Comparison of ENCODE assay signal across 9 cellular contexts in the genomic region with DNA sequence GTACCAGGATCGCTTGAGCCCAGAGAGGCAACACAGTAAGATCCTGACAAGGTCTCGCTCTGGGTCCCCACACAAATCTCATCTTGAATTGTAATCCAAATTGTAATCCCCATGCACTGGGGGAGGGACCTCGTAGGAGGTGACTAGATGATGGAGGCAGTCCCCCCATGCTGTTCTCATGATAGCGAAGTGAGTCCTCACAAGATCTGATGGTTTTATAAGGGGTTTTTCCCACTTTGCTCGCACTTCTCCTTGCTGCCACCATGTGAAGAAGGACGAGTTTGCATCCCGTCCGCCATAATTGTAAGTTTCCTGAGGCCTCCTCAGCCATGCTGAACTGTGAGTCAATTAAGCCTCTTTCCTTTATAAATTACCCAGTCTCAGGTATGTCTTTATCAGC. TPM values are rescaled to one million over a fixed set of nuclear protein-coding genes. Genes with fewer than 3 reads are reported as not detected.
DNase-seq lines count a peak whose midpoint lies in the region; ATAC-seq and TF ChIP-seq lines count a peak whose summit lies in the region.
"Had no signal": no experiment of that assay in that cellular context is flagged by ENCODE, and none has a peak within 500 bp of the region (broad histone marks: within the 10 kb centered on the region; RNA-seq: fewer than 3 reads in every experiment).

No MANE protein-coding gene starts in this region.

- no peaks in the 10 kb centered on the region for H3F3A ChIP-seq in GM23338 (replicated peaks; ENCODE audit: low read depth)

- no peaks in the 10 kb centered on the region for H3K36me3 Mint-ChIP-seq in GM23338 (ENCODE audit: low read depth)
- peaks cover 9% of the 10 kb centered on the region for H3K36me3 Mint-ChIP-seq in T-helper 2 cell treated with Interferon-gamma antibody and Interleukin-4, amounts not matched to agents 5 μg/mL and 100 μg/mL, for 36 hours (ENCODE audit: low read depth)
- H3K36me3 Mint-ChIP-seq in naive B cell = no peaks in the 10 kb centered on the region

- no peaks in the 10 kb centered on the region for H4K20me1 ChIP-seq in GM23338 (replicated peaks; ENCODE audit: insufficient read depth)

- ATAC-seq in GM23338 = peak; percentile 56
- peak; percentile 92 to 93 for ATAC-seq in naive B cell (ENCODE audit: low read depth in 2 of 2)

- H3K27ac Mint-ChIP-seq in GM23338 (no peak overlapping the region), naive B cell (peak overlapping the region; percentile 40 to 91 (median 68))
- H3K27ac Mint-ChIP-seq in T-helper 2 cell treated with Interferon-gamma antibody and Interleukin-4, amounts not matched to agents 5 μg/mL and 100 μg/mL, for 36 hours = peak overlapping the region; percentile 89

- H3K27me3 Mint-ChIP-seq in GM23338 (ENCODE audit: insufficient read depth, low read depth, poor library complexity) (no peaks in the 10 kb centered on the region), naive B cell (no peaks in the 10 kb centered on the region)
- H3K27me3 Mint-ChIP-seq in T-helper 2 cell treated with Interferon-gamma antibody and Interleukin-4, amounts not matched to agents 5 μg/mL and 100 μg/mL, for 36 hours (ENCODE audit: low read depth) = no peaks in the 10 kb centered on the region

- no peaks in the 10 kb centered on the region for H3K27me3 ChIP-seq in GM23338 (ENCODE audit: insufficient read depth)

- no peaks in the 10 kb centered on the region for H3K9me3 Mint-ChIP-seq in GM23338
- H3K9me3 Mint-ChIP-seq in T-helper 2 cell treated with Interferon-gamma antibody and Interleukin-4, amounts not matched to agents 5 μg/mL and 100 μg/mL, for 36 hours = peaks cover 17% of the 10 kb centered on the region
- H3K9me3 Mint-ChIP-seq in naive B cell = no peaks in the 10 kb centered on the region

- H3K9me2 ChIP-seq in GM23338 (ENCODE audit: insufficient read depth) = no peaks in the 10 kb centered on the region; the same call in 1 of the 2 replicates

- TF ChIP-seq CTCF in GM12875 (IDR thresholded peaks at IDR 0.05; ENCODE audit: borderline replicate concordance, insufficient read depth, low read depth, low read length) (peak; percentile 38), GM23338 (conservative IDR thresholded peaks at IDR 0.05; ENCODE audit: low read depth in 2 of 2) (peak; percentile 37 to 40)

- DNase-seq in GM23338 (ENCODE audit: low spot score) (peak; percentile 60), naive B cell (peak; percentile 55), activated gamma-delta T cell treated with Interleukin-2 at 50 U/mL for 16 hours (no peak), NCI-H774 (lab: John Stamatoyannopoulos, UW) (no peak), kidney tubule cell (ENCODE audit: low spot score) (no peak), NCI-H2196 (lab: John Stamatoyannopoulos, UW; ENCODE audit: unreplicated experiment) (no peak)
- DNase-seq in T-helper 2 cell treated with Interferon-gamma antibody and Interleukin-4, amounts not matched to agents 5 μg/mL and 100 μg/mL, for 36 hours (ENCODE audit: low spot score) = peak; percentile 30
- DNase-seq: NCI-H1417 treated with DMSO at 0.1 percent for 48 hours had no signal

- H3K4me1 ChIP-seq in GM23338 (ENCODE audit: insufficient read depth) = no peaks in the 10 kb centered on the region

- H3K4me2 ChIP-seq in GM23338 = no peak overlapping the region

- H3K36me3 ChIP-seq in GM23338 (ENCODE audit: insufficient read depth) = no peaks in the 10 kb centered on the region

- peaks cover 12% of the 10 kb centered on the region for H3K4me1 Mint-ChIP-seq in GM23338
- H3K4me1 Mint-ChIP-seq in T-helper 2 cell treated with Interferon-gamma antibody and Interleukin-4, amounts not matched to agents 5 μg/mL and 100 μg/mL, for 36 hours (ENCODE audit: low read depth) = peaks cover 55% of the 10 kb centered on the region
- peaks cover 25 to 36% (median 26%) of the 10 kb centered on the region in 3 donors for H3K4me1 Mint-ChIP-seq in naive B cell

- no peak overlapping the region for H3K4me3 ChIP-seq in GM12875 (ENCODE audit: low read depth, low read length)
- no peak overlapping the region for H3K4me3 ChIP-seq in GM23338

- no peak overlapping the region for H2AFZ ChIP-seq in GM23338

- H3K4me3 Mint-ChIP-seq in GM23338 (no peak overlapping the region), naive B cell (peak overlapping the region in 2 of 8 donors; percentile 12 to 25)
- H3K4me3 Mint-ChIP-seq in T-helper 2 cell treated with Interferon-gamma antibody and Interleukin-4, amounts not matched to agents 5 μg/mL and 100 μg/mL, for 36 hours = peak overlapping the region; percentile 63

- no peak overlapping the region for H3K27ac ChIP-seq in GM23338 (ENCODE audit: low read depth)

- no peaks in the 10 kb centered on the region for H3K79me2 ChIP-seq in GM23338 (replicated peaks; ENCODE audit: insufficient read depth)

TF ChIP-seq in GM23338, 12 proteins besides CTCF, POLR2A, EP300 and RAD21:
- TF ChIP-seq EZH2 (IDR thresholded peaks at IDR 0.05; ENCODE audit: low read depth, unreplicated experiment) (no peak), ZNF331 (CRISPR knock-in tag; IDR thresholded peaks at IDR 0.05; ENCODE audit: low read depth) (no peak)

RNA-seq across cellular contexts. Expression of gene SERTAD2, which starts 46.0 kb away (rescaled TPM):
- total RNA-seq in GM23338 (2014; rRNA removed; shearing (Covaris generic)) = 6.2 and 6.6 TPM in 2 replicates
- polyA plus RNA-seq in GM23338 (2016; fragmentation: Nextera tagmentation; extraction: Ambion mirVana) (6.4 and 6.7 TPM in 2 replicates), naive B cell (ENCODE audit: low read depth in 6 of 6) (10 to 100 TPM in 5 of 6 donors, 1 to 10 TPM in 1; 7.9 to 21.8 (median 13.2) TPM)

Comparison
In these comparisons a context has a peak if more than half of its experiments do, and no peak if none do; other contexts are left out.
1. DNase-seq: peak in GM23338 (single experiment), T-helper 2 cell treated with Interferon-gamma antibody and Interleukin-4, amounts not matched to agents 5 μg/mL and 100 μg/mL, for 36 hours (single experiment) and naive B cell (single experiment); none in activated gamma-delta T cell treated with Interleukin-2 at 50 U/mL for 16 hours (single experiment), NCI-H774 (single experiment), kidney tubule cell (single experiment) and NCI-H2196 (single experiment).